8 cellular contexts compared by ENCODE assay signal in the genomic region with DNA sequence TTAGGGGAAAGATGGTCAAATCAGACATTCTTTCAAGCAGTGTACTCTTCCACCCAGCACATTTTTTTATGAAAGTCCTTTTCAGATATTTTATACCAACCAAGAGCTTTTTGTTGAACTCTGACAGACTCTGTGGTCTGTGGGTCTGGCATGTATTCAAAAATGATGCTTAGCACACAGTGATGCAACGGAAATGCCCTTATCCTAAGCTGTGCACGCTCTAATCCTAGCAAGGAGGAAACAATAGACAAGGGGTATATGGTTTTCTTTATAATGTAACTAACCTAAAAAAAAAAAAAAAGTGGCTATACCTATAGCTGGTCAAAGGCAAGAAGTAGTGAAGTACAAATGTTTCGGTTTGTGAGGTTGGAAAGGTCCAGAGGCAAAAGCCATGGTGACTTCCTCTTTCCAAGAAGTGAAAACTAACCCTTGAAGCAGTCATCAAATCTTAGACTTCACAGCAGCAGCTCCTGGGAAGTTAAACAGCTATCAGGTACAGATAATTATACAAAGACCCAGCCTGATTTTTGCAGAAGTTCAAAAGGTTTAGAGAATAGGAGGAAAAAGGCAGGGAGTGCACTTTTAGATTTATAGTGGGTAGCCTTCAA.
DNase-seq lines count a peak whose midpoint lies in the region; ATAC-seq and TF ChIP-seq lines count a peak whose summit lies in the region.

No MANE protein-coding gene starts in this region.

- H3K9me3 Mint-ChIP-seq in glutamatergic neuron (ENCODE audit: unreplicated experiment) = peaks cover 12% of the 10 kb centered on the region

- peak overlapping the region; percentile 1 for H3K4me3 Mint-ChIP-seq in glutamatergic neuron (ENCODE audit: unreplicated experiment)

- peak; percentile 77 for ATAC-seq in GM18870 (IDR thresholded peaks at IDR 0.05; ENCODE audit: unreplicated experiment)
- peak; percentile 68 for ATAC-seq in HG03175 (IDR thresholded peaks at IDR 0.05; ENCODE audit: unreplicated experiment)
- peak; percentile 98 for ATAC-seq in SK-N-SH treated with all-trans-retinoic acid at 6 μM for 48 hours
- ATAC-seq in HG03045 (IDR thresholded peaks at IDR 0.05; ENCODE audit: unreplicated experiment) = no peak

- H3K27ac Mint-ChIP-seq in glutamatergic neuron (ENCODE audit: unreplicated experiment) = peak overlapping the region; percentile 72

- peaks cover 38% of the 10 kb centered on the region for H3K4me1 Mint-ChIP-seq in glutamatergic neuron (ENCODE audit: low read depth, unreplicated experiment)

- peaks cover 14% of the 10 kb centered on the region for H3K27me3 Mint-ChIP-seq in glutamatergic neuron (ENCODE audit: unreplicated experiment)

- H3K36me3 Mint-ChIP-seq in glutamatergic neuron (ENCODE audit: unreplicated experiment) = peaks cover 19% of the 10 kb centered on the region

- TF ChIP-seq CTCF in glutamatergic neuron (IDR thresholded peaks at IDR 0.05; ENCODE audit: partially characterized antibody, unreplicated experiment) = no peak

- DNase-seq in glutamatergic neuron (no peak), NCI-H187 (lab: John Stamatoyannopoulos, UW) (no peak), NCI-H2081 (lab: John Stamatoyannopoulos, UW) (no peak), DMS 273 treated with DMSO at 0.1 percent for 48 hours (lab: John Stamatoyannopoulos, UW) (no peak)

TF ChIP-seq in SK-N-SH treated with all-trans-retinoic acid at 6 μM for 48 hours, 23 proteins besides CTCF, POLR2A, EP300 and RAD21:
- no peak for TF ChIP-seq CSDC2 (CRISPR knock-in tag; IDR thresholded peaks at IDR 0.05)
- TF ChIP-seq ESRRG (CRISPR knock-in tag; IDR thresholded peaks at IDR 0.05) = no peak
- no peak for TF ChIP-seq SNAI2 (CRISPR knock-in tag; IDR thresholded peaks at IDR 0.05)
- TF ChIP-seq, protein P1, sequence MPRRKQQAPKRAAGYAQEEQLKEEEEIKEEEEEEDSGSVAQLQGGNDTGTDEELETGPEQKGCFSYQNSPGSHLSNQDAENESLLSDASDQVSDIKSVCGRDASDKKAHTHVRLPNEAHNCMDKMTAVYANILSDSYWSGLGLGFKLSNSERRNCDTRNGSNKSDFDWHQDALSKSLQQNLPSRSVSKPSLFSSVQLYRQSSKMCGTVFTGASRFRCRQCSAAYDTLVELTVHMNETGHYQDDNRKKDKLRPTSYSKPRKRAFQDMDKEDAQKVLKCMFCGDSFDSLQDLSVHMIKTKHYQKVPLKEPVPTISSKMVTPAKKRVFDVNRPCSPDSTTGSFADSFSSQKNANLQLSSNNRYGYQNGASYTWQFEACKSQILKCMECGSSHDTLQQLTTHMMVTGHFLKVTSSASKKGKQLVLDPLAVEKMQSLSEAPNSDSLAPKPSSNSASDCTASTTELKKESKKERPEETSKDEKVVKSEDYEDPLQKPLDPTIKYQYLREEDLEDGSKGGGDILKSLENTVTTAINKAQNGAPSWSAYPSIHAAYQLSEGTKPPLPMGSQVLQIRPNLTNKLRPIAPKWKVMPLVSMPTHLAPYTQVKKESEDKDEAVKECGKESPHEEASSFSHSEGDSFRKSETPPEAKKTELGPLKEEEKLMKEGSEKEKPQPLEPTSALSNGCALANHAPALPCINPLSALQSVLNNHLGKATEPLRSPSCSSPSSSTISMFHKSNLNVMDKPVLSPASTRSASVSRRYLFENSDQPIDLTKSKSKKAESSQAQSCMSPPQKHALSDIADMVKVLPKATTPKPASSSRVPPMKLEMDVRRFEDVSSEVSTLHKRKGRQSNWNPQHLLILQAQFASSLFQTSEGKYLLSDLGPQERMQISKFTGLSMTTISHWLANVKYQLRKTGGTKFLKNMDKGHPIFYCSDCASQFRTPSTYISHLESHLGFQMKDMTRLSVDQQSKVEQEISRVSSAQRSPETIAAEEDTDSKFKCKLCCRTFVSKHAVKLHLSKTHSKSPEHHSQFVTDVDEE (CRISPR knock-in tag; IDR thresholded peaks at IDR 0.05) = no peak
- TF ChIP-seq, protein P2, sequence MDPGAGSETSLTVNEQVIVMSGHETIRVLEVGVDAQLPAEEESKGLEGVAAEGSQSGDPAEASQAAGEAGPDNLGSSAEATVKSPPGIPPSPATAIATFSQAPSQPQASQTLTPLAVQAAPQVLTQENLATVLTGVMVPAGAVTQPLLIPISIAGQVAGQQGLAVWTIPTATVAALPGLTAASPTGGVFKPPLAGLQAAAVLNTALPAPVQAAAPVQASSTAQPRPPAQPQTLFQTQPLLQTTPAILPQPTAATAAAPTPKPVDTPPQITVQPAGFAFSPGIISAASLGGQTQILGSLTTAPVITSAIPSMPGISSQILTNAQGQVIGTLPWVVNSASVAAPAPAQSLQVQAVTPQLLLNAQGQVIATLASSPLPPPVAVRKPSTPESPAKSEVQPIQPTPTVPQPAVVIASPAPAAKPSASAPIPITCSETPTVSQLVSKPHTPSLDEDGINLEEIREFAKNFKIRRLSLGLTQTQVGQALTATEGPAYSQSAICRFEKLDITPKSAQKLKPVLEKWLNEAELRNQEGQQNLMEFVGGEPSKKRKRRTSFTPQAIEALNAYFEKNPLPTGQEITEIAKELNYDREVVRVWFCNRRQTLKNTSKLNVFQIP (CRISPR knock-in tag; IDR thresholded peaks at IDR 0.05; ENCODE audit: borderline replicate concordance, low read depth) = no peak
